Comparison of ENCODE assay signal across 9 cellular contexts in genomic region chr14:54967496-54967895, GRCh38.
"Had no signal": no experiment of that assay in that cellular context is flagged by ENCODE, and none has a peak within 500 bp of the region (broad histone marks: within the 10 kb centered on the region; RNA-seq: fewer than 3 reads in every experiment).

No MANE protein-coding gene starts in this region.

- H3K27me3 Mint-ChIP-seq: IgD-negative memory B cell had no signal

- H3K4me2 ChIP-seq: GM23338 had no signal

- H3K27ac ChIP-seq: HL-60 had no signal

- H2AFZ ChIP-seq: GM23338 had no signal

- H3K4me1 Mint-ChIP-seq: GM23338 had no signal

- FAIRE-seq: H1, H54 had no signal

- DNase-seq: H9, HCEC 1CT, HFFc6, KG1 had no signal

- H3K9me3 Mint-ChIP-seq: GM23338, H9, HFFc6, IgD-negative memory B cell had no signal

- ATAC-seq: GM23338 had no signal

- H3K27ac Mint-ChIP-seq: GM23338, HFFc6, IgD-negative memory B cell had no signal

- H3K4me3 Mint-ChIP-seq: GM23338, H9, HFFc6, IgD-negative memory B cell had no signal

- H3K4me3 ChIP-seq: GM23338 had no signal
